ENCODE assay signal across 2 cellular contexts in the genomic region with DNA sequence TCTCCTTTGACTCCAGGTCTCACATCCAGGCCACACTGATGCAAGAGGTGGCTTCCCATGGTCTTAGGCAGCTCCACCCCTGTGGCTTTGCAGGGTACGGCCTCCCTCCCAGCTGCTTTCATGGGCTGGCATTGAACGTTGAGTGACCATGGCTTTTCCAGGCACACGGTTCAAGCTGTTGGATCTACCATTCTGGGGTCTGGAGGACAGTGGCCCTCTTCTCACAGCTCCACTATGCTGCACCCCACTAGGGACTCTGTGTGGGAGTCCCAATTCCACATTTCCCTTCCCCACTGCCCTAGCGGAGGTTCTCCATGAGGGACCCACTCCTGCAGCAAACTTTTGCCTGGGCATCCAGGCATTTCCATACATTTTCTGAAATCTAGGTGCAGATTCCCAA. TPM values are rescaled to one million over a fixed set of nuclear protein-coding genes. Genes with fewer than 3 reads are reported as not detected.
"Had no signal": no experiment of that assay in that cellular context is flagged by ENCODE, and none has a peak within 500 bp of the region (broad histone marks: within the 10 kb centered on the region; RNA-seq: fewer than 3 reads in every experiment).

No MANE protein-coding gene starts in this region.

RNA-seq across cellular contexts. Expression of a gene that starts 27.1 kb away (rescaled TPM):
- total RNA-seq: LHCN-M2, MCF 10A had no signal
